12 cellular contexts compared by ENCODE assay signal in genomic region chr3:119588112-119588511, GRCh38. TPM values are rescaled to one million over a fixed set of nuclear protein-coding genes. Genes with fewer than 3 reads are reported as not detected.
A peak's percentile ranks its signal among the peaks of the same experiment; 100 is the strongest.
DNase-seq lines count a peak whose midpoint lies in the region; ATAC-seq and TF ChIP-seq lines count a peak whose summit lies in the region.
"Had no signal": no experiment of that assay in that cellular context is flagged by ENCODE, and none has a peak within 500 bp of the region (broad histone marks: within the 10 kb centered on the region; RNA-seq: fewer than 3 reads in every experiment).

No MANE protein-coding gene starts in this region.

- no peaks in the 10 kb centered on the region for H3K27me3 Mint-ChIP-seq in memory B cell
- H3K27me3 Mint-ChIP-seq in neural progenitor cell (ENCODE audit: insufficient read depth, low read depth), result peaks cover 9% of the 10 kb centered on the region
- H3K27me3 Mint-ChIP-seq: IgD-negative memory B cell had no signal

- no peak overlapping the region for H3K9ac ChIP-seq in SK-N-MC (ENCODE audit: insufficient read length)
- no peak overlapping the region for H3K9ac ChIP-seq in neural progenitor cell

- TF ChIP-seq CTCF in BE2C (IDR thresholded peaks at IDR 0.05; ENCODE audit: low read depth, low read length) (no peak), neural progenitor cell (IDR thresholded peaks at IDR 0.05) (no peak)

- H3K4me3 Mint-ChIP-seq in memory B cell (peak overlapping the region; percentile 78), neural progenitor cell (no peak overlapping the region)
- H3K4me3 Mint-ChIP-seq: activated naive CD4-positive, alpha-beta T cell treated with anti-CD3 and anti-CD28 coated beads for 36 hours had no signal

- peaks cover 26% of the 10 kb centered on the region for H3K4me1 Mint-ChIP-seq in memory B cell
- peaks cover 7% of the 10 kb centered on the region for H3K4me1 Mint-ChIP-seq in neural progenitor cell

- peak overlapping the region; percentile 86 for H3K27ac Mint-ChIP-seq in memory B cell
- H3K27ac Mint-ChIP-seq in neural progenitor cell, result no peak overlapping the region
- H3K27ac Mint-ChIP-seq: activated naive CD4-positive, alpha-beta T cell treated with anti-CD3 and anti-CD28 coated beads for 36 hours had no signal

- H3K4me1 ChIP-seq in BE2C (no peaks in the 10 kb centered on the region), neural progenitor cell (peaks cover 16% of the 10 kb centered on the region)

- H3F3A ChIP-seq in neural progenitor cell (ENCODE audit: low read depth), result peaks cover 18% of the 10 kb centered on the region

- H3K9me3 ChIP-seq in BE2C (no peaks in the 10 kb centered on the region), SK-N-MC (ENCODE audit: low read depth, low read length) (no peaks in the 10 kb centered on the region), neural progenitor cell (ENCODE audit: low read depth) (no peaks in the 10 kb centered on the region)

- H3K36me3 Mint-ChIP-seq in memory B cell, result peaks cover 15% of the 10 kb centered on the region
- no peaks in the 10 kb centered on the region for H3K36me3 Mint-ChIP-seq in neural progenitor cell

- H3K4me3 ChIP-seq in BE2C (ENCODE audit: low read depth, low read length) (no peak overlapping the region), SK-N-MC (peak overlapping the region; percentile 39; the same call in 1 of the 2 replicates), neural progenitor cell (no peak overlapping the region)

- no peaks in the 10 kb centered on the region for H3K36me3 ChIP-seq in BE2C
- H3K36me3 ChIP-seq in SK-N-MC (ENCODE audit: insufficient read depth, low read length), result no peaks in the 10 kb centered on the region
- H3K36me3 ChIP-seq in neural progenitor cell, result no peaks in the 10 kb centered on the region

- peak; percentile 21 for DNase-seq in BE2C
- peak; percentile 35 for DNase-seq in SK-N-MC (ENCODE audit: low read depth, low spot score)
- DNase-seq in memory B cell (ENCODE audit: low spot score in 2 of 2), result peak in 1 of 2 donors; percentile 16
- no peak for DNase-seq in neural progenitor cell (ENCODE audit: low spot score)
- DNase-seq in NCI-H524 treated with DMSO at 0.1 percent for 48 hours (lab: John Stamatoyannopoulos, UW), result no peak
- no peak for DNase-seq in DMS53 (lab: John Stamatoyannopoulos, UW)
- DNase-seq: activated naive CD4-positive, alpha-beta T cell treated with anti-CD3 and anti-CD28 coated beads for 36 hours; mesendoderm had no signal

- ATAC-seq in GM19463 (IDR thresholded peaks at IDR 0.05; ENCODE audit: unreplicated experiment) (peak; percentile 56), memory B cell (ENCODE audit: low read depth) (peak; percentile 77), GM21423 (IDR thresholded peaks at IDR 0.05; ENCODE audit: unreplicated experiment) (no peak)

- no peaks in the 10 kb centered on the region for H3K79me2 ChIP-seq in neural progenitor cell (ENCODE audit: low read depth)

- no peak overlapping the region for H3K27ac ChIP-seq in SK-N-MC
- no peak overlapping the region for H3K27ac ChIP-seq in neural progenitor cell

- H4K20me1 ChIP-seq in neural progenitor cell (ENCODE audit: low read depth), result no peaks in the 10 kb centered on the region

- no peaks in the 10 kb centered on the region for H3K27me3 ChIP-seq in BE2C
- H3K27me3 ChIP-seq in neural progenitor cell, result no peaks in the 10 kb centered on the region

- H3K9me3 Mint-ChIP-seq in memory B cell (no peaks in the 10 kb centered on the region), neural progenitor cell (peaks cover 7% of the 10 kb centered on the region)

- H3K4me2 ChIP-seq in neural progenitor cell, result no peak overlapping the region

- H2AFZ ChIP-seq in neural progenitor cell (replicated peaks), result no peak overlapping the region

RNA-seq across cellular contexts. Expression of gene ADPRH, which starts 8.8 kb away (rescaled TPM):
- 2.7 TPM for polyA plus RNA-seq in BE2C (2012; ENCODE audit: insufficient read depth, insufficient read length, low read depth)
- 0.77 and 1.4 TPM in 2 replicates for total RNA-seq in neural progenitor cell (ENCODE audit: low replicate concordance)

RNA-seq across cellular contexts. Expression of gene PLA1A, which starts 9.6 kb away (rescaled TPM):
- not detected for polyA plus RNA-seq in BE2C (2012; ENCODE audit: insufficient read depth, insufficient read length, low read depth)
- not detected in 2 replicates for total RNA-seq in neural progenitor cell (ENCODE audit: low replicate concordance)
- total RNA-seq: endothelial cell of umbilical vein had no signal
- polyA plus RNA-seq: IgD-negative memory B cell had no signal

RNA-seq across cellular contexts. Expression of gene CD80, which starts 28.7 kb away (rescaled TPM):
- polyA plus RNA-seq in BE2C (2012; ENCODE audit: insufficient read depth, insufficient read length, low read depth), result not detected
- total RNA-seq in neural progenitor cell (ENCODE audit: low replicate concordance), result 0.30 TPM in 1 of 2 replicates, not detected in the other
- total RNA-seq: endothelial cell of umbilical vein had no signal
- polyA plus RNA-seq: endothelial cell of umbilical vein had no signal

Comparison
In these comparisons a context has a peak if more than half of its experiments do, and no peak if none do; other contexts are left out.
1. DNase-seq: peak in BE2C (single experiment) and SK-N-MC (single experiment); none in neural progenitor cell (single experiment), NCI-H524 treated with DMSO at 0.1 percent for 48 hours (single experiment) and DMS53 (single experiment).